2 cellular contexts compared by ENCODE assay signal in genomic region chr14:49934638-49935037, GRCh38.
TF ChIP-seq lines count a peak whose summit lies in the region.

No MANE protein-coding gene starts in this region.

TF ChIP-seq in IMR-90, 13 proteins besides CTCF, POLR2A, EP300 and RAD21:
- TF ChIP-seq MAFK (IDR thresholded peaks at IDR 0.05; ENCODE audit: low read depth, low read length) (peak; percentile 99), FOS (IDR thresholded peaks at IDR 0.05; ENCODE audit: low read depth, low read length) (no peak)
TF ChIP-seq in IMR-90: peak in this region for 1.

TF ChIP-seq in endothelial cell of umbilical vein, 7 proteins besides CTCF, POLR2A, EP300 and RAD21:
- no peak for TF ChIP-seq EZH2 (IDR thresholded peaks at IDR 0.05; ENCODE audit: borderline replicate concordance, low read depth, low read length, severe bottlenecking)
- TF ChIP-seq JUN (IDR thresholded peaks at IDR 0.05; ENCODE audit: borderline replicate concordance, insufficient read depth, insufficient read length, low read depth), result no peak
- no peak for TF ChIP-seq MYC (IDR thresholded peaks at IDR 0.05; ENCODE audit: low read depth, low read length)
- TF ChIP-seq GATA2 (IDR thresholded peaks at IDR 0.05; ENCODE audit: insufficient read depth, insufficient read length, low read depth, low read length), result no peak
- TF ChIP-seq POLR2AphosphoS5 (IDR thresholded peaks at IDR 0.05; ENCODE audit: insufficient read depth, low read depth, low read length), result no peak
